17 cellular contexts compared by ENCODE assay signal in genomic region chr3:11543141-11543947, GRCh38.
"Had no signal": no experiment of that assay in that cellular context is flagged by ENCODE, and none has a peak within 500 bp of the region (broad histone marks: within the 10 kb centered on the region; RNA-seq: fewer than 3 reads in every experiment).

No MANE protein-coding gene starts in this region.

- H3K27ac ChIP-seq: neural progenitor cell, right lobe of liver had no signal

- H3K9ac ChIP-seq: neural progenitor cell had no signal

- H3K4me2 ChIP-seq: neural progenitor cell had no signal

- H3K27ac Mint-ChIP-seq: activated naive CD8-positive, alpha-beta T cell treated with anti-CD3 and anti-CD28 coated beads, Interleukin-2, amount 50 U/mL, for 24 hours; activated T-helper 1 cell treated with anti-CD3 and anti-CD28 coated beads, Interleukin-12 subunit alpha, Interleukin-12 subunit beta, Interleukin-2, Interleukin-4 antibody, amounts not matched to agents 30 ng/mL and 10 ng/mL and 1 ng/mL, durations not matched to agents 14 hours and 24 hours and 36 hours; neural progenitor cell had no signal

- H3K9me3 ChIP-seq: suprapubic skin had no signal

- H3K4me3 Mint-ChIP-seq: activated naive CD8-positive, alpha-beta T cell treated with anti-CD3 and anti-CD28 coated beads, Interleukin-2, amount 50 U/mL, for 24 hours; activated T-helper 1 cell treated with anti-CD3 and anti-CD28 coated beads, Interleukin-12 subunit alpha, Interleukin-12 subunit beta, Interleukin-2, Interleukin-4 antibody, amounts not matched to agents 30 ng/mL and 10 ng/mL and 1 ng/mL, durations not matched to agents 14 hours and 24 hours and 36 hours; neural progenitor cell had no signal

- H3K27me3 Mint-ChIP-seq: activated naive CD8-positive, alpha-beta T cell treated with anti-CD3 and anti-CD28 coated beads, Interleukin-2, amount 50 U/mL, for 24 hours had no signal

- H3K36me3 ChIP-seq: heart left ventricle, neural progenitor cell, right lobe of liver had no signal

- H2AFZ ChIP-seq: neural progenitor cell had no signal

- H3K27me3 ChIP-seq: heart left ventricle, neural progenitor cell, right lobe of liver, suprapubic skin had no signal

- ATAC-seq: activated naive CD8-positive, alpha-beta T cell treated with anti-CD3 and anti-CD28 coated beads, Interleukin-2, amount 50 U/mL, for 24 hours had no signal

- DNase-seq: activated CD4-positive, alpha-beta T cell treated with anti-CD3 and anti-CD28 coated beads for 1 hour; activated CD4-positive, alpha-beta T cell treated with anti-CD3 and anti-CD28 coated beads, Interleukin-2, amount 50 U/mL, for 48 hours; activated CD8-positive, alpha-beta memory T cell treated with anti-CD3 and anti-CD28 coated beads, Interleukin-2, amount 50 U/mL, for 4 hours; activated naive CD4-positive, alpha-beta T cell; activated naive CD8-positive, alpha-beta T cell treated with anti-CD3 and anti-CD28 coated beads, Interleukin-2, amount 50 U/mL, for 24 hours; central memory CD4-positive, alpha-beta T cell; cortex of kidney; effector memory CD4-positive, alpha-beta T cell; mammary epithelial cell; stimulated activated CD4-positive, alpha-beta T cell treated with anti-CD3 and anti-CD28 coated beads, Interleukin-12 subunit alpha, Interleukin-12 subunit beta, amount 100 ng/mL, for 4 hours; stimulated activated naive CD4-positive, alpha-beta T cell treated with Interleukin-2 at 50 U/mL for 16 hours; SW 1271 had no signal

- H3K4me3 ChIP-seq: heart left ventricle, neural progenitor cell, right lobe of liver, suprapubic skin had no signal

- H3K4me1 ChIP-seq: right lobe of liver had no signal
